In genomic region chr12:88958961-88959360, GRCh38 we compare ENCODE assay signal across 21 cellular contexts.
DNase-seq lines count a peak whose midpoint lies in the region; ATAC-seq, FAIRE-seq and TF ChIP-seq lines count a peak whose summit lies in the region.
"Had no signal": no experiment of that assay in that cellular context is flagged by ENCODE, and none has a peak within 500 bp of the region (broad histone marks: within the 10 kb centered on the region; RNA-seq: fewer than 3 reads in every experiment).

No MANE protein-coding gene starts in this region.

- CTCF ChIA-PET in H1 (lab: Charles Lee; ENCODE audit: partially characterized antibody): interaction anchor here (1.2 kb wide), 1 partner anchor 32 kb away, joined by 3 read pairs; no protein-coding TSS in a partner anchor

- TF ChIP-seq RAD21 in H1 (IDR thresholded peaks at IDR 0.05 in 1 of 2, conservative IDR thresholded peaks at IDR 0.05 in 1 of 2; ENCODE audit: low read depth in 2 of 2, low read length in 2 of 2): no peak

- H4K5ac ChIP-seq in H1 (ENCODE audit: insufficient read length, low read depth, low read length): no peak overlapping the region

- H2BK120ac ChIP-seq in H1 (replicated peaks; ENCODE audit: low read depth, low read length): peak overlapping the region; percentile 45

- H3K4me1 ChIP-seq in H1 (replicated peaks in 1 of 4; ENCODE audit: control insufficient read depth in 3 of 4, insufficient read depth in 4 of 4, low read length in 3 of 4): peaks cover 0 to 23% (median 5%) of the 10 kb centered on the region in 4 experiments; a peak in 4 of 7 replicates
- H3K4me1 ChIP-seq: lower lobe of right lung, spleen had no signal

- no peak overlapping the region for H2BK12ac ChIP-seq in H1 (ENCODE audit: low read depth, low read length)

- POLR2A ChIA-PET in H1 (lab: Charles Lee; ENCODE audit: partially characterized antibody): interaction anchor here (0.7 kb wide), 1 partner anchor 552 kb away, joined by 7 read pairs; no protein-coding TSS in a partner anchor

- no peaks in the 10 kb centered on the region for H3K79me1 ChIP-seq in H1 (ENCODE audit: low read depth, low read length)

- H3K4me3 ChIP-seq in H1 (ENCODE audit: extremely low read depth in 1 of 4, insufficient read depth in 2 of 4, low read depth in 3 of 4, low read length in 4 of 4): peak overlapping the region in 1 of 4 experiments; percentile 18; a peak in 2 of 8 replicates
- H3K4me3 ChIP-seq: lower lobe of right lung, spleen had no signal

- no peak overlapping the region; the same call in 1 of the 2 replicates for H2AK5ac ChIP-seq in H1 (ENCODE audit: low read depth, low read length)

- H3K23me2 ChIP-seq in H1 (ENCODE audit: low read depth, low read length): no peaks in the 10 kb centered on the region

- no peak overlapping the region for H3K56ac ChIP-seq in H1 (replicated peaks; ENCODE audit: insufficient read length, low read depth, low read length)

- 0 out of 2 replicates have a peak overlapping the region, but pooled peaks have one; percentile 9 for H3K18ac ChIP-seq in H1 (ENCODE audit: extremely low read depth, low read length)

- H4K20me1 ChIP-seq in H1 (replicated peaks in 1 of 2; ENCODE audit: control insufficient read depth in 1 of 2, insufficient read depth in 2 of 2, low read length in 2 of 2): no peaks in the 10 kb centered on the region

- H2BK20ac ChIP-seq in H1 (ENCODE audit: low read length): peak overlapping the region; percentile 41; the same call in 1 of the 2 replicates

- H3K23ac ChIP-seq in H1 (ENCODE audit: insufficient read length): no peak overlapping the region

- DNase-seq in DMS153 treated with DMSO at 0.1 percent for 48 hours (lab: John Stamatoyannopoulos, UW; ENCODE audit: unreplicated experiment): peak; percentile 93
- peak; percentile 76 to 97 (median 97) for DNase-seq in NCI-H1417 (lab: John Stamatoyannopoulos, UW)
- peak; percentile 92 for DNase-seq in NCI-H2196 treated with DMSO at 0.1 percent for 48 hours (lab: John Stamatoyannopoulos, UW; ENCODE audit: unreplicated experiment)
- DNase-seq in H1 (ENCODE audit: low read depth in 1 of 2, low spot score in 2 of 2): no peak
- no peak for DNase-seq in cortex of kidney (lab: John Stamatoyannopoulos, UW)
- DNase-seq: activated CD4-positive, CD25-positive, alpha-beta regulatory T cell treated with anti-CD3 and anti-CD28 coated beads, Interleukin-2, amount 50 U/mL, for 72 hours; activated CD8-positive, alpha-beta memory T cell treated with anti-CD3 and anti-CD28 coated beads, Interleukin-2, amount 50 U/mL, for 4 hours; EL; lower lobe of right lung; NCI-H2171; OCI-M1; spleen; stimulated activated naive B cell treated with anti-CD40 and anti-IgM and Interleukin-4, amounts not matched to agents 10 μg/mL and 1 μg/mL and 100 μg/mL, for 72 hours; T-helper 9 cell had no signal

- H4K91ac ChIP-seq in H1 (replicated peaks; ENCODE audit: insufficient read length, low read length): peak overlapping the region; percentile 63

- H2BK5ac ChIP-seq in H1 (ENCODE audit: low read depth, low read length): peak overlapping the region; percentile 88; the same call in 1 of the 2 replicates

- peak overlapping the region; percentile 25 to 65; a peak in 2 of 4 replicates for H3K4me2 ChIP-seq in H1 (ENCODE audit: insufficient read depth in 1 of 2, low read depth in 2 of 2, low read length in 2 of 2)
- H3K4me2 ChIP-seq: KMS-11 had no signal

- H3K36me3 ChIP-seq in H1 (ENCODE audit: control insufficient read depth in 2 of 4, insufficient read depth in 4 of 4, low read length in 3 of 4): no peaks in the 10 kb centered on the region
- H3K36me3 ChIP-seq: lower lobe of right lung, spleen had no signal

- no peak for TF ChIP-seq EP300 in H1 (IDR thresholded peaks at IDR 0.05; ENCODE audit: borderline replicate concordance in 1 of 2, low read depth in 2 of 2, low read length in 2 of 2)

- no peak overlapping the region for H2AFZ ChIP-seq in H1 (ENCODE audit: low read length)

- no peak for TF ChIP-seq POLR2A in H1 (IDR thresholded peaks at IDR 0.05; ENCODE audit: control extremely low read depth in 1 of 2, low read depth in 2 of 2, low read length in 2 of 2)

- no peak overlapping the region for H3K14ac ChIP-seq in H1 (ENCODE audit: insufficient read length)

- no peak for TF ChIP-seq CTCF in H1 (IDR thresholded peaks at IDR 0.05; ENCODE audit: control extremely low read depth in 1 of 3, insufficient read depth in 1 of 3, low read depth in 1 of 3, low read length in 3 of 3)

- no peaks in the 10 kb centered on the region; a peak in 1 of 4 replicates for H3K79me2 ChIP-seq in H1 (ENCODE audit: control insufficient read depth in 1 of 2, insufficient read depth in 2 of 2, low read length in 2 of 2)

- no peaks in the 10 kb centered on the region for H3K9me3 ChIP-seq in H1 (ENCODE audit: insufficient read depth in 2 of 2, low read depth in 1 of 2, low read length in 1 of 2)
- H3K9me3 ChIP-seq: lower lobe of right lung, spleen had no signal

- no peak for ATAC-seq in HG02885 (IDR thresholded peaks at IDR 0.05; ENCODE audit: poor library complexity, unreplicated experiment)
- ATAC-seq in HG02610 (IDR thresholded peaks at IDR 0.05; ENCODE audit: unreplicated experiment): no peak
- ATAC-seq in HG03571 (IDR thresholded peaks at IDR 0.05; ENCODE audit: unreplicated experiment): no peak
- ATAC-seq: lower lobe of right lung; stimulated activated naive B cell treated with anti-CD40 and anti-IgM and Interleukin-4, amounts not matched to agents 10 μg/mL and 1 μg/mL and 100 μg/mL, for 72 hours had no signal

- H3K4ac ChIP-seq in H1 (replicated peaks; ENCODE audit: insufficient read length, low read depth, low read length): no peak overlapping the region

- no peak for FAIRE-seq in H1 (lab: Jason Lieb, UNC)
- FAIRE-seq: colon, frontal cortex had no signal

- no peak overlapping the region for H3K9ac ChIP-seq in H1 (replicated peaks in 1 of 4; ENCODE audit: extremely low read depth in 1 of 4, low read depth in 3 of 4, low read length in 3 of 4)
- H3K9ac ChIP-seq: KMS-11 had no signal

- no peak overlapping the region for H4K8ac ChIP-seq in H1 (ENCODE audit: extremely low read depth, insufficient read depth, low read length)

- H3K27ac ChIP-seq in H1 (ENCODE audit: low read depth, low read length): no peak overlapping the region
- H3K27ac ChIP-seq: HL-60, KMS-11, lower lobe of right lung, spleen had no signal

- no peak overlapping the region for H2BK15ac ChIP-seq in H1 (ENCODE audit: low read length)

- H3K27me3 ChIP-seq in H1 (replicated peaks in 1 of 4; ENCODE audit: control insufficient read depth in 3 of 4, extremely low read depth in 1 of 4, insufficient read depth in 3 of 4, low read length in 3 of 4): peaks cover 7 to 20% (median 11%) of the 10 kb centered on the region in 4 experiments; a peak in 6 of 7 replicates
- H3K27me3 ChIP-seq: spleen had no signal

TF ChIP-seq in H1, 55 proteins besides CTCF, POLR2A, EP300 and RAD21 (continues in another document):
- TF ChIP-seq CHD1 (IDR thresholded peaks at IDR 0.05; ENCODE audit: low read depth, low read length): no peak
- TF ChIP-seq BCL11A (IDR thresholded peaks at IDR 0.05; ENCODE audit: low read depth in 2 of 2, low read length in 2 of 2): no peak
- no peak for TF ChIP-seq SP2 (IDR thresholded peaks at IDR 0.05; ENCODE audit: low read length)
- TF ChIP-seq GTF2F1 (IDR thresholded peaks at IDR 0.05; ENCODE audit: borderline replicate concordance, low read depth, low read length): no peak
- no peak for TF ChIP-seq ASH2L (IDR thresholded peaks at IDR 0.05; ENCODE audit: low read length)
- TF ChIP-seq FOSL1 (IDR thresholded peaks at IDR 0.05; ENCODE audit: insufficient read depth, low read depth, low read length): no peak
- no peak for TF ChIP-seq CTBP2 (IDR thresholded peaks at IDR 0.05; ENCODE audit: borderline replicate concordance, insufficient read depth, insufficient read length, low read length)
- no peak for TF ChIP-seq SIX5 (IDR thresholded peaks at IDR 0.05; ENCODE audit: low read depth, low read length)
- no peak for TF ChIP-seq TEAD4 (IDR thresholded peaks at IDR 0.05; ENCODE audit: low read depth, low read length)
- TF ChIP-seq BRCA1 (IDR thresholded peaks at IDR 0.05; ENCODE audit: low read depth, low read length): no peak
- no peak for TF ChIP-seq SIRT6 (IDR thresholded peaks at IDR 0.05; ENCODE audit: low read length)
- no peak for TF ChIP-seq CHD2 (IDR thresholded peaks at IDR 0.05; ENCODE audit: low read length)

Comparison
In these comparisons a context has a peak if more than half of its experiments do, and no peak if none do; other contexts are left out.
1. DNase-seq: peak in DMS153 treated with DMSO at 0.1 percent for 48 hours (single experiment), NCI-H1417 (3 of 3) and NCI-H2196 treated with DMSO at 0.1 percent for 48 hours (single experiment); none in H1 (0 of 2) and cortex of kidney (single experiment).